In genomic region chr4:102809691-102810090, GRCh38 we compare ENCODE assay signal across 13 cellular contexts. TPM values are rescaled to one million over a fixed set of nuclear protein-coding genes. Genes with fewer than 3 reads are reported as not detected.
DNase-seq lines count a peak whose midpoint lies in the region; ATAC-seq and TF ChIP-seq lines count a peak whose summit lies in the region.
"Had no signal": no experiment of that assay in that cellular context is flagged by ENCODE, and none has a peak within 500 bp of the region (broad histone marks: within the 10 kb centered on the region; RNA-seq: fewer than 3 reads in every experiment).

No MANE protein-coding gene starts in this region.

- no peak overlapping the region for H3K4me3 Mint-ChIP-seq in activated CD4-positive, alpha-beta T cell treated with anti-CD3 and anti-CD28 coated beads for 36 hours
- H3K4me3 Mint-ChIP-seq in endothelial cell (ENCODE audit: unreplicated experiment): no peak overlapping the region

- peaks cover 78% of the 10 kb centered on the region for H3K36me3 Mint-ChIP-seq in activated CD4-positive, alpha-beta T cell treated with anti-CD3 and anti-CD28 coated beads for 36 hours (ENCODE audit: low read depth)
- H3K36me3 Mint-ChIP-seq in endothelial cell (ENCODE audit: low read depth, unreplicated experiment): peaks cover 15% of the 10 kb centered on the region

- H3K9me3 ChIP-seq in OCI-LY3 (ENCODE audit: insufficient read depth, low read length) (no peaks in the 10 kb centered on the region), psoas muscle (no peaks in the 10 kb centered on the region)
- H3K9me3 ChIP-seq: A549 had no signal

- H3K27ac ChIP-seq in OCI-LY3 (ENCODE audit: low read length) (peak overlapping the region; percentile 10; the same call in 1 of the 2 replicates), psoas muscle (peak overlapping the region; percentile 64)
- H3K27ac ChIP-seq: A549 had no signal

- H3K27me3 ChIP-seq in OCI-LY3 (ENCODE audit: low read depth, low read length) (no peaks in the 10 kb centered on the region), psoas muscle (ENCODE audit: insufficient read depth in 3 of 3, low read length in 2 of 3) (no peaks in the 10 kb centered on the region)

- POLR2A ChIA-PET in activated CD4-positive, alpha-beta T cell treated with anti-CD3 and anti-CD28 coated beads for 36 hours (lab: Charles Lee): interaction anchor here (0.6 to 1.3 kb wide), 6 partner anchors 14 to 282 kb away, joined by 3 to 10 read pairs (median 4); partner anchors contain the start of gene MANBA

- peak overlapping the region; percentile 58 for H3K27ac Mint-ChIP-seq in activated CD4-positive, alpha-beta T cell treated with anti-CD3 and anti-CD28 coated beads for 36 hours
- H3K27ac Mint-ChIP-seq in endothelial cell (ENCODE audit: unreplicated experiment): peak overlapping the region; percentile 80

- no peak overlapping the region for H2AFZ ChIP-seq in OCI-LY3 (ENCODE audit: low read depth, low read length)

- H3K4me1 ChIP-seq in OCI-LY3 (ENCODE audit: low read length) (peaks cover 36% of the 10 kb centered on the region), psoas muscle (peaks cover 86% of the 10 kb centered on the region)

- no peak for ATAC-seq in activated CD4-positive, alpha-beta T cell treated with anti-CD3 and anti-CD28 coated beads for 36 hours
- ATAC-seq in psoas muscle: peak in 1 of 4 donors; percentile 25
- no peak for ATAC-seq in GM18502 (IDR thresholded peaks at IDR 0.05; ENCODE audit: poor library complexity, unreplicated experiment)
- ATAC-seq: A549 had no signal

- no peaks in the 10 kb centered on the region for H3K27me3 Mint-ChIP-seq in activated CD4-positive, alpha-beta T cell treated with anti-CD3 and anti-CD28 coated beads for 36 hours
- H3K27me3 Mint-ChIP-seq in endothelial cell (ENCODE audit: unreplicated experiment): no peaks in the 10 kb centered on the region

- no peak for DNase-seq in activated CD4-positive, alpha-beta T cell treated with anti-CD3 and anti-CD28 coated beads for 36 hours
- no peak for DNase-seq in activated CD4-positive, alpha-beta T cell treated with anti-CD3 and anti-CD28 coated beads, Interleukin-2, amount 50 U/mL, for 4 hours
- DNase-seq in endothelial cell (ENCODE audit: low spot score): no peak
- no peak for DNase-seq in psoas muscle
- DNase-seq in iPS-NIHi7 (ENCODE audit: extremely low spot score): no peak
- DNase-seq in HCEC 1CT: no peak
- DNase-seq: anterior cingulate cortex, DMS153, occipital lobe, trophoblast cell had no signal

- peaks cover 90% of the 10 kb centered on the region for H3K4me1 Mint-ChIP-seq in activated CD4-positive, alpha-beta T cell treated with anti-CD3 and anti-CD28 coated beads for 36 hours
- peaks cover 29% of the 10 kb centered on the region for H3K4me1 Mint-ChIP-seq in endothelial cell (ENCODE audit: unreplicated experiment)

- CTCF ChIA-PET in activated CD4-positive, alpha-beta T cell treated with anti-CD3 and anti-CD28 coated beads for 36 hours (lab: Charles Lee): interaction anchor here (0.6 to 1.7 kb wide), 7 partner anchors 8 to 215 kb away, joined by 3 to 4 read pairs (median 3); no protein-coding TSS in a partner anchor

- H3K9ac ChIP-seq in OCI-LY3 (ENCODE audit: low read length): no peak overlapping the region

- intact Hi-C loops in activated CD4-positive, alpha-beta T cell treated with anti-CD3 and anti-CD28 coated beads for 36 hours (cut with DNase I, micrococcal nuclease): no loop called here
- intact Hi-C loops in psoas muscle (cut with DNase I): no loop called here

- peaks cover 100% of the 10 kb centered on the region for H3K79me2 ChIP-seq in OCI-LY3 (ENCODE audit: low read length)

- TF ChIP-seq CTCF in OCI-LY3 (IDR thresholded peaks at IDR 0.05; ENCODE audit: low read depth, low read length) (no peak), endothelial cell (IDR thresholded peaks at IDR 0.05; ENCODE audit: unreplicated experiment) (no peak), psoas muscle (IDR thresholded peaks at IDR 0.05) (no peak)

- WGBS in psoas muscle, 3 donors: 74 to 80% (median 78%) methylated on average over 2 of the region's 2 CpGs

- H3K36me3 ChIP-seq in OCI-LY3 (replicated peaks; ENCODE audit: low read depth, low read length) (peaks cover 64% of the 10 kb centered on the region), psoas muscle (ENCODE audit: insufficient read depth in 1 of 2, low read depth in 1 of 2) (peaks cover 5 to 40% of the 10 kb centered on the region in 2 donors)

- H3K4me3 ChIP-seq in OCI-LY3 (ENCODE audit: low read length) (no peak overlapping the region), psoas muscle (peak overlapping the region; percentile 0)
- H3K4me3 ChIP-seq: A549 had no signal

- no peaks in the 10 kb centered on the region for H3K9me3 Mint-ChIP-seq in activated CD4-positive, alpha-beta T cell treated with anti-CD3 and anti-CD28 coated beads for 36 hours (ENCODE audit: low read depth)
- H3K9me3 Mint-ChIP-seq in endothelial cell (ENCODE audit: unreplicated experiment): no peaks in the 10 kb centered on the region

- H3K4me2 ChIP-seq in OCI-LY3 (ENCODE audit: low read length): peak overlapping the region; percentile 19
- H3K4me2 ChIP-seq: A549 had no signal

- H4K20me1 ChIP-seq in OCI-LY3 (ENCODE audit: insufficient read depth, low read length): peaks cover 91% of the 10 kb centered on the region

RNA-seq across cellular contexts. Expression of gene UBE2D3, which starts 17.7 kb away (rescaled TPM):
- total RNA-seq in activated CD4-positive, alpha-beta T cell treated with anti-CD3 and anti-CD28 coated beads for 36 hours: 100 to 1,000 TPM; 472 to 686 TPM
- total RNA-seq in endothelial cell (ENCODE audit: unreplicated experiment) (370 TPM), psoas muscle (100 to 1,000 TPM; 221 to 367 (median 346) TPM)
- 100 to 1,000 TPM; 239 to 629 (median 498) TPM for polyA plus RNA-seq in psoas muscle

RNA-seq across cellular contexts. Expression of gene MANBA, which starts 48.9 kb away (rescaled TPM):
- 10 to 100 TPM; 12.0 to 13.3 TPM for total RNA-seq in activated CD4-positive, alpha-beta T cell treated with anti-CD3 and anti-CD28 coated beads for 36 hours
- 9.4 TPM for total RNA-seq in endothelial cell (ENCODE audit: unreplicated experiment)
- 10 to 100 TPM in 2 of 4 donors, 1 to 10 TPM in 2; 3.5 to 11.9 (median 8.2) TPM for total RNA-seq in psoas muscle
- 1 to 10 TPM; 3.1 to 4.8 (median 4.2) TPM for polyA plus RNA-seq in psoas muscle

RNA-seq across cellular contexts. Expression of gene CISD2, which starts 59.1 kb away (rescaled TPM):
- total RNA-seq in activated CD4-positive, alpha-beta T cell treated with anti-CD3 and anti-CD28 coated beads for 36 hours: 10 to 100 TPM; 33.5 to 35.1 TPM
- 27.2 TPM for total RNA-seq in endothelial cell (ENCODE audit: unreplicated experiment)
- 10 to 100 TPM in 2 of 4 donors, 1 to 10 TPM in 2; 6.2 to 13.0 (median 9.1) TPM for total RNA-seq in psoas muscle
- 10 to 100 TPM; 11.4 to 19.3 (median 15.7) TPM for polyA plus RNA-seq in psoas muscle
